In genomic region chr10:114869500-114869899, GRCh38 we compare ENCODE assay signal across 14 cellular contexts. TPM values are rescaled to one million over a fixed set of nuclear protein-coding genes. Genes with fewer than 3 reads are reported as not detected.
DNase-seq lines count a peak whose midpoint lies in the region; ATAC-seq and TF ChIP-seq lines count a peak whose summit lies in the region.
"Had no signal": no experiment of that assay in that cellular context is flagged by ENCODE, and none has a peak within 500 bp of the region (broad histone marks: within the 10 kb centered on the region; RNA-seq: fewer than 3 reads in every experiment).

No MANE protein-coding gene starts in this region.

- H3K36me3 Mint-ChIP-seq in MCF 10A (ENCODE audit: insufficient read depth, unreplicated experiment), result peaks cover 19% of the 10 kb centered on the region

- POLR2A ChIA-PET in MCF 10A (lab: Yijun Ruan, JAX), result interaction anchor here (0.7 to 2.7 kb wide), 7 partner anchors 8 to 293 kb away, joined by 3 to 8 read pairs (median 5); partner anchors contain the start of gene TRUB1

- H3K4me1 ChIP-seq in breast epithelium (no peaks in the 10 kb centered on the region), thoracic aorta (ENCODE audit: control insufficient read depth in 1 of 2, low read depth in 2 of 2) (peaks cover 11 to 13% of the 10 kb centered on the region in 2 donors)

- TF ChIP-seq POLR2A in breast epithelium (IDR thresholded peaks at IDR 0.05), result no peak

- CTCF ChIA-PET in MCF 10A (lab: Yijun Ruan, JAX), result interaction anchor here (0.6 to 5.7 kb wide), 5 partner anchors 7 to 398 kb away, joined by 3 to 42 read pairs (median 6); no protein-coding TSS in a partner anchor

- no peaks in the 10 kb centered on the region for H3K27me3 ChIP-seq in breast epithelium
- H3K27me3 ChIP-seq in thoracic aorta (replicated peaks; ENCODE audit: insufficient read depth), result no peaks in the 10 kb centered on the region
- H3K27me3 ChIP-seq: adrenal gland had no signal

- no peaks in the 10 kb centered on the region for H3K9me3 Mint-ChIP-seq in MCF 10A (ENCODE audit: unreplicated experiment)
- H3K9me3 Mint-ChIP-seq: immature natural killer cell had no signal

- H3K4me3 ChIP-seq in breast epithelium, result no peak overlapping the region
- no peak overlapping the region for H3K4me3 ChIP-seq in fibroblast of the aortic adventitia (ENCODE audit: low read depth, low read length)
- H3K4me3 ChIP-seq in thoracic aorta, result no peak overlapping the region
- H3K4me3 ChIP-seq: adrenal gland had no signal

- no peaks in the 10 kb centered on the region for H3K36me3 ChIP-seq in breast epithelium
- H3K36me3 ChIP-seq in thoracic aorta, result no peaks in the 10 kb centered on the region

- DNase-seq in MCF 10A (ENCODE audit: unreplicated experiment), result peak; percentile 73
- no peak for DNase-seq in breast epithelium (ENCODE audit: low spot score in 2 of 2)
- peak; percentile 5 for DNase-seq in SW480 (ENCODE audit: low spot score)
- DNase-seq in fibroblast of the aortic adventitia (ENCODE audit: low read depth), result peak; percentile 89
- DNase-seq in thoracic aorta (ENCODE audit: low spot score), result no peak
- DNase-seq in NCI-H1092 treated with DMSO at 0.1 percent for 48 hours (lab: John Stamatoyannopoulos, UW), result no peak
- DNase-seq in stimulated activated CD4-positive, alpha-beta T cell treated with anti-CD3 and anti-CD28 coated beads, Interleukin-4, amount 100 ng/mL, for 4 hours, result no peak
- DNase-seq in HuH-7.5 (ENCODE audit: low spot score), result no peak
- DNase-seq: 8988T, adrenal gland, DMS53, immature natural killer cell, Karpas-422, trophoblast cell had no signal

- peaks cover 17% of the 10 kb centered on the region for H3K4me1 Mint-ChIP-seq in MCF 10A (ENCODE audit: insufficient read depth, unreplicated experiment)
- H3K4me1 Mint-ChIP-seq: immature natural killer cell had no signal

- H3K9me3 ChIP-seq in breast epithelium (no peaks in the 10 kb centered on the region), thoracic aorta (no peaks in the 10 kb centered on the region)
- H3K9me3 ChIP-seq: adrenal gland had no signal

- no peak overlapping the region for H3K27ac ChIP-seq in breast epithelium
- peak overlapping the region; percentile 19 to 28 for H3K27ac ChIP-seq in thoracic aorta
- H3K27ac ChIP-seq: adrenal gland had no signal

- BruUV-seq in MCF 10A (replicated peaks; lab: Mats Ljungman, UMichigan), result no TSS peak

- intact Hi-C loops in MCF 10A (cut with micrococcal nuclease) (no loop called here), breast epithelium (cut with DNase I; ENCODE audit: low total_unique reads) (no loop called here)

- TF ChIP-seq CTCF in MCF 10A (IDR thresholded peaks at IDR 0.05; ENCODE audit: unreplicated experiment) (no peak), breast epithelium (IDR thresholded peaks at IDR 0.05) (no peak), fibroblast of the aortic adventitia (IDR thresholded peaks at IDR 0.05; ENCODE audit: insufficient read depth, low read length) (no peak), thoracic aorta (IDR thresholded peaks at IDR 0.05) (no peak)

- peak overlapping the region; percentile 78 for H3K27ac Mint-ChIP-seq in MCF 10A (ENCODE audit: low read depth, unreplicated experiment)
- H3K27ac Mint-ChIP-seq: immature natural killer cell had no signal

- H3K4me3 Mint-ChIP-seq in MCF 10A (ENCODE audit: unreplicated experiment), result no peak overlapping the region
- H3K4me3 Mint-ChIP-seq: immature natural killer cell had no signal

- ATAC-seq in thoracic aorta (ENCODE audit: insufficient number of reproducible peaks, low FRiP score, low read depth), result no peak

- H3K27me3 Mint-ChIP-seq in MCF 10A (ENCODE audit: insufficient read depth, unreplicated experiment), result no peaks in the 10 kb centered on the region

RNA-seq across cellular contexts. Expression of gene FHIP2A, which starts 47.9 kb away (rescaled TPM):
- total RNA-seq in MCF 10A (2022) (17.2 and 25.9 TPM in 2 replicates), breast epithelium (10 to 100 TPM; 28.2 to 32.3 (median 31.0) TPM), fibroblast of the aortic adventitia (ENCODE audit: low replicate concordance) (36.6 and 54.7 TPM in 2 replicates), thoracic aorta (10 to 100 TPM; 38.4 to 70.5 TPM)

Comparison
In these comparisons a context has a peak if more than half of its experiments do, and no peak if none do; other contexts are left out.
1. DNase-seq: peak in MCF 10A (single experiment), SW480 (single experiment) and fibroblast of the aortic adventitia (single experiment); none in breast epithelium (0 of 2), thoracic aorta (single experiment), NCI-H1092 treated with DMSO at 0.1 percent for 48 hours (single experiment), stimulated activated CD4-positive, alpha-beta T cell treated with anti-CD3 and anti-CD28 coated beads, Interleukin-4, amount 100 ng/mL, for 4 hours (0 of 2) and HuH-7.5 (single experiment).
2. H3K27ac ChIP-seq: peak in thoracic aorta (2 of 2); none in breast epithelium (0 of 2).